In the genomic region with DNA sequence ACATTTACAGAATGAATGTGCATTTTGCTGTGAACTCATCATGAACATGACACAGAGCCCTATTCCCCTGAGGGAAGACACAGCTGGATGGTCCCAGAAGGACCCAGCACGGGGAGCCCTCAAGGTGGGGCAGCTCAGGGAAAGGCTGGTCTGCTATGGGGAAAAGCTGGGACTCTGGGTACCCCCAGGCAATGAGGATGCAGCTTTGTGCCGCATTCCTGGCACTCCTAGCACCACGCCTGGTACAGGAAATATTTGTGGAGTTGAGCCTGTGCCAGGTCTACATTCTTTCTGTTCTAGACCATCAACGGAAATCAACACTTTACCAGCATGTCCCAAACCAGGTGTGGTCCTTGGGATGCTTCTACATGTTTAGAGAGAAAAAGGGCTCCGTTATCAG, we compare ENCODE assay signal across 15 cellular contexts.
DNase-seq lines count a peak whose midpoint lies in the region; ATAC-seq, FAIRE-seq and TF ChIP-seq lines count a peak whose summit lies in the region.
"Had no signal": no experiment of that assay in that cellular context is flagged by ENCODE, and none has a peak within 500 bp of the region (broad histone marks: within the 10 kb centered on the region; RNA-seq: fewer than 3 reads in every experiment).

No MANE protein-coding gene starts in this region.

- H3K4me3 ChIP-seq in MG63: no peak overlapping the region
- no peak overlapping the region for H3K4me3 ChIP-seq in bronchial epithelial cell (ENCODE audit: low read depth, low read length)
- no peak overlapping the region for H3K4me3 ChIP-seq in mucosa of descending colon
- H3K4me3 ChIP-seq: spleen had no signal

- no peak overlapping the region for H3K4me3 Mint-ChIP-seq in stimulated activated naive CD8-positive, alpha-beta T cell treated with anti-CD3 and anti-CD28 coated beads, Interleukin-15, amount 100 ng/mL, for 72 hours
- H3K4me3 Mint-ChIP-seq: activated CD8-positive, alpha-beta T cell treated with anti-CD3 and anti-CD28 coated beads, Interleukin-2, amount 10 ng/mL, durations not matched to agents 7 days and 5 days had no signal

- no peaks in the 10 kb centered on the region for H3K4me1 ChIP-seq in mucosa of descending colon (ENCODE audit: low read depth)

- H3K4me1 Mint-ChIP-seq in stimulated activated naive CD8-positive, alpha-beta T cell treated with anti-CD3 and anti-CD28 coated beads, Interleukin-15, amount 100 ng/mL, for 72 hours: peaks cover 18% of the 10 kb centered on the region

- H3K9me3 Mint-ChIP-seq in stimulated activated naive CD8-positive, alpha-beta T cell treated with anti-CD3 and anti-CD28 coated beads, Interleukin-15, amount 100 ng/mL, for 72 hours: no peaks in the 10 kb centered on the region

- H3K27me3 ChIP-seq in MG63 (no peaks in the 10 kb centered on the region), bronchial epithelial cell (ENCODE audit: control insufficient read depth, insufficient read depth, low read length) (no peaks in the 10 kb centered on the region)
- H3K27me3 ChIP-seq: brain microvascular endothelial cell, spleen had no signal

- H3K36me3 ChIP-seq in MG63: no peaks in the 10 kb centered on the region
- peaks cover 1% of the 10 kb centered on the region for H3K36me3 ChIP-seq in bronchial epithelial cell (ENCODE audit: control insufficient read depth, insufficient read depth, low read length)
- H3K36me3 ChIP-seq in mucosa of descending colon (ENCODE audit: low read depth): no peaks in the 10 kb centered on the region
- H3K36me3 ChIP-seq: brain microvascular endothelial cell, spleen had no signal

- ATAC-seq in mucosa of descending colon (peak; percentile 63), left lobe of liver (no peak), HG03342 (IDR thresholded peaks at IDR 0.05; ENCODE audit: unreplicated experiment) (no peak), GM21737 (IDR thresholded peaks at IDR 0.05; ENCODE audit: unreplicated experiment) (no peak)
- no peak for ATAC-seq in stimulated activated naive CD8-positive, alpha-beta T cell treated with anti-CD3 and anti-CD28 coated beads, Interleukin-15, amount 100 ng/mL, for 72 hours
- ATAC-seq: activated CD8-positive, alpha-beta T cell treated with anti-CD3 and anti-CD28 coated beads, Interleukin-2, amount 10 ng/mL, durations not matched to agents 7 days and 5 days had no signal

- H3K9me3 ChIP-seq in MG63 (no peaks in the 10 kb centered on the region), mucosa of descending colon (no peaks in the 10 kb centered on the region)
- H3K9me3 ChIP-seq: spleen had no signal

- intact Hi-C loops in mucosa of descending colon (cut with DNase I, micrococcal nuclease): no loop called here

- H3K27ac Mint-ChIP-seq in stimulated activated naive CD8-positive, alpha-beta T cell treated with anti-CD3 and anti-CD28 coated beads, Interleukin-15, amount 100 ng/mL, for 72 hours: no peak overlapping the region
- H3K27ac Mint-ChIP-seq: activated CD8-positive, alpha-beta T cell treated with anti-CD3 and anti-CD28 coated beads, Interleukin-2, amount 10 ng/mL, durations not matched to agents 7 days and 5 days had no signal

- H3K27me3 Mint-ChIP-seq in stimulated activated naive CD8-positive, alpha-beta T cell treated with anti-CD3 and anti-CD28 coated beads, Interleukin-15, amount 100 ng/mL, for 72 hours: no peaks in the 10 kb centered on the region

- TF ChIP-seq CTCF in bronchial epithelial cell (IDR thresholded peaks at IDR 0.05; ENCODE audit: insufficient read depth, low read length, severe bottlenecking) (no peak), mucosa of descending colon (IDR thresholded peaks at IDR 0.05) (no peak)

- peak; percentile 98 for FAIRE-seq in bronchial epithelial cell (lab: Jason Lieb, UNC)

- peak; percentile 32 for DNase-seq in AG20443 (ENCODE audit: low spot score)
- DNase-seq in MG63: peak; percentile 13
- DNase-seq in bronchial epithelial cell (ENCODE audit: low read depth): peak; percentile 92
- DNase-seq in mucosa of descending colon: no peak
- no peak for DNase-seq in left lobe of liver (ENCODE audit: low spot score)
- DNase-seq in stimulated activated naive CD8-positive, alpha-beta T cell treated with anti-CD3 and anti-CD28 coated beads, Interleukin-15, amount 100 ng/mL, for 72 hours: no peak
- DNase-seq: activated CD8-positive, alpha-beta T cell treated with anti-CD3 and anti-CD28 coated beads, Interleukin-2, amount 10 ng/mL, durations not matched to agents 7 days and 5 days; brain microvascular endothelial cell; DMS 273 treated with DMSO at 0.1 percent for 48 hours; NCI-H1436 treated with DMSO at 0.1 percent for 48 hours; NCI-H524 treated with DMSO at 0.1 percent for 48 hours; nucleus accumbens; spleen had no signal

Comparison
In these comparisons a context has a peak if more than half of its experiments do, and no peak if none do; other contexts are left out.
1. DNase-seq: peak in AG20443 (single experiment), MG63 (single experiment) and bronchial epithelial cell (single experiment); none in mucosa of descending colon (0 of 3), left lobe of liver (single experiment) and stimulated activated naive CD8-positive, alpha-beta T cell treated with anti-CD3 and anti-CD28 coated beads, Interleukin-15, amount 100 ng/mL, for 72 hours (0 of 2).